34 cellular contexts compared by ENCODE assay signal in genomic region chr2:223751012-223751411, GRCh38.
DNase-seq lines count a peak whose midpoint lies in the region; ATAC-seq, FAIRE-seq and TF ChIP-seq lines count a peak whose summit lies in the region.
"Had no signal": no experiment of that assay in that cellular context is flagged by ENCODE, and none has a peak within 500 bp of the region (broad histone marks: within the 10 kb centered on the region; RNA-seq: fewer than 3 reads in every experiment).

No MANE protein-coding gene starts in this region.

- no peak for TF ChIP-seq CTCF in mesothelial cell of epicardium (IDR thresholded peaks at IDR 0.05; ENCODE audit: unreplicated experiment)

- no peak overlapping the region for H3K9ac ChIP-seq in adipocyte (ENCODE audit: low read length)

- FAIRE-seq in H54 (lab: Jason Lieb, UNC): peak; percentile 43
- FAIRE-seq: bronchial epithelial cell, endothelial cell of umbilical vein, small intestine had no signal

- no peak overlapping the region for H3K4me3 Mint-ChIP-seq in mesothelial cell of epicardium
- H3K4me3 Mint-ChIP-seq: activated CD8-positive, alpha-beta T cell treated with anti-CD3 and anti-CD28 coated beads, Interleukin-2, amount 10 ng/mL, durations not matched to agents 7 days and 5 days; activated naive CD4-positive, alpha-beta T cell treated with anti-CD3 and anti-CD28 coated beads, Interleukin-2, amount 50 U/mL, for 24 hours; activated T-helper 17 cell treated with anti-CD3 and anti-CD28 coated beads, Interleukin-2, amount 50 U/mL, for 72 hours; nephron progenitor cell had no signal

- no peaks in the 10 kb centered on the region for H3K27me3 Mint-ChIP-seq in mesothelial cell of epicardium (ENCODE audit: low read depth)

- H3K9me3 ChIP-seq in adipocyte (ENCODE audit: control insufficient read depth, low read length): no peaks in the 10 kb centered on the region
- H3K9me3 ChIP-seq: gastrocnemius medialis, ovary, suprapubic skin, upper lobe of right lung had no signal

- H3K9me3 Mint-ChIP-seq in mesothelial cell of epicardium: no peaks in the 10 kb centered on the region
- H3K9me3 Mint-ChIP-seq: activated naive CD4-positive, alpha-beta T cell treated with anti-CD3 and anti-CD28 coated beads, Interleukin-2, amount 50 U/mL, for 24 hours; nephron progenitor cell had no signal

- no peaks in the 10 kb centered on the region for H3K36me3 ChIP-seq in adipocyte (ENCODE audit: control insufficient read depth, insufficient read depth, low read length, severe bottlenecking)
- H3K36me3 ChIP-seq: gastrocnemius medialis, ovary, suprapubic skin, upper lobe of right lung had no signal

- no peaks in the 10 kb centered on the region for H3K27me3 ChIP-seq in adipocyte (replicated peaks; ENCODE audit: control insufficient read depth, insufficient read depth, low read length)
- H3K27me3 ChIP-seq: gastrocnemius medialis, ovary, suprapubic skin had no signal

- peak; percentile 30 for DNase-seq in AG08395 (ENCODE audit: low spot score)
- no peak for DNase-seq in H54 (ENCODE audit: insufficient read length, low spot score)
- DNase-seq in adipocyte (ENCODE audit: low read depth): peak; percentile 34
- no peak for DNase-seq in mesothelial cell of epicardium (ENCODE audit: low spot score in 2 of 2, unreplicated experiment in 2 of 2)
- no peak for DNase-seq in stimulated activated CD4-positive, alpha-beta T cell treated with anti-CD3 and anti-CD28 coated beads, Interleukin-2, amount 100 ng/mL, for 24 hours
- DNase-seq in stimulated activated naive CD8-positive, alpha-beta T cell treated with anti-CD3 and anti-CD28 coated beads, Interleukin-15, Interleukin-2, amounts not matched to agents 100 U/mL and 50 U/mL, for 24 hours: no peak
- DNase-seq: activated CD4-positive, alpha-beta T cell treated with anti-CD3 and anti-CD28 coated beads for 4 hours; activated CD8-positive, alpha-beta T cell treated with anti-CD3 and anti-CD28 coated beads, Interleukin-2, amount 10 ng/mL, durations not matched to agents 7 days and 5 days; amygdala; C1 segment of cervical spinal cord; COR-L47; DMS53; gastrocnemius medialis; GF-D8; hippocampal formation; KBM-7; NCI-H1092 treated with DMSO at 0.1 percent for 48 hours; NCI-H1694 treated with DMSO at 0.1 percent for 48 hours; NCI-H2171; NCI-H524; nephron progenitor cell; NK-92 treated with Interleukin-12 subunit alpha and Interleukin-12 subunit beta, amount 100 ng/mL, for 24 hours; ovary; PC-3; retina; small intestine; stimulated activated naive CD4-positive, alpha-beta T cell; upper lobe of right lung had no signal

- no peaks in the 10 kb centered on the region for H3K4me1 ChIP-seq in adipocyte (ENCODE audit: control insufficient read depth, insufficient read depth, low read length)
- H3K4me1 ChIP-seq: gastrocnemius medialis, suprapubic skin, upper lobe of right lung had no signal

- no peak for ATAC-seq in HG02973 (IDR thresholded peaks at IDR 0.05; ENCODE audit: unreplicated experiment)
- ATAC-seq in stimulated activated naive CD8-positive, alpha-beta T cell treated with anti-CD3 and anti-CD28 coated beads, Interleukin-15, Interleukin-2, amounts not matched to agents 100 U/mL and 50 U/mL, for 24 hours: no peak
- ATAC-seq: activated CD8-positive, alpha-beta T cell treated with anti-CD3 and anti-CD28 coated beads, Interleukin-2, amount 10 ng/mL, durations not matched to agents 7 days and 5 days; activated T-helper 17 cell treated with anti-CD3 and anti-CD28 coated beads, Interleukin-2, amount 50 U/mL, for 72 hours; gastrocnemius medialis; PC-3; upper lobe of right lung had no signal

- TF ChIP-seq POLR2A in H54 (IDR thresholded peaks at IDR 0.05; ENCODE audit: low read depth, low read length): no peak

- peak overlapping the region; percentile 13 for H3K27ac Mint-ChIP-seq in mesothelial cell of epicardium
- H3K27ac Mint-ChIP-seq: activated CD8-positive, alpha-beta T cell treated with anti-CD3 and anti-CD28 coated beads, Interleukin-2, amount 10 ng/mL, durations not matched to agents 7 days and 5 days; activated naive CD4-positive, alpha-beta T cell treated with anti-CD3 and anti-CD28 coated beads, Interleukin-2, amount 50 U/mL, for 24 hours; activated T-helper 17 cell treated with anti-CD3 and anti-CD28 coated beads, Interleukin-2, amount 50 U/mL, for 72 hours; nephron progenitor cell had no signal

- H3K4me3 ChIP-seq in adipocyte (ENCODE audit: low read length): no peak overlapping the region
- H3K4me3 ChIP-seq: gastrocnemius medialis, ovary, suprapubic skin, upper lobe of right lung had no signal

- H3K4me1 Mint-ChIP-seq in mesothelial cell of epicardium: peaks cover 19% of the 10 kb centered on the region
- H3K4me1 Mint-ChIP-seq: activated naive CD4-positive, alpha-beta T cell treated with anti-CD3 and anti-CD28 coated beads, Interleukin-2, amount 50 U/mL, for 24 hours had no signal

- no peaks in the 10 kb centered on the region for H3K36me3 Mint-ChIP-seq in mesothelial cell of epicardium
- H3K36me3 Mint-ChIP-seq: activated naive CD4-positive, alpha-beta T cell treated with anti-CD3 and anti-CD28 coated beads, Interleukin-2, amount 50 U/mL, for 24 hours had no signal

Comparison
In these comparisons a context has a peak if more than half of its experiments do, and no peak if none do; other contexts are left out.
1. DNase-seq: peak in AG08395 (single experiment) and adipocyte (single experiment); none in H54 (single experiment), mesothelial cell of epicardium (0 of 2), stimulated activated CD4-positive, alpha-beta T cell treated with anti-CD3 and anti-CD28 coated beads, Interleukin-2, amount 100 ng/mL, for 24 hours (0 of 2) and stimulated activated naive CD8-positive, alpha-beta T cell treated with anti-CD3 and anti-CD28 coated beads, Interleukin-15, Interleukin-2, amounts not matched to agents 100 U/mL and 50 U/mL, for 24 hours (single experiment).